In the genomic region with DNA sequence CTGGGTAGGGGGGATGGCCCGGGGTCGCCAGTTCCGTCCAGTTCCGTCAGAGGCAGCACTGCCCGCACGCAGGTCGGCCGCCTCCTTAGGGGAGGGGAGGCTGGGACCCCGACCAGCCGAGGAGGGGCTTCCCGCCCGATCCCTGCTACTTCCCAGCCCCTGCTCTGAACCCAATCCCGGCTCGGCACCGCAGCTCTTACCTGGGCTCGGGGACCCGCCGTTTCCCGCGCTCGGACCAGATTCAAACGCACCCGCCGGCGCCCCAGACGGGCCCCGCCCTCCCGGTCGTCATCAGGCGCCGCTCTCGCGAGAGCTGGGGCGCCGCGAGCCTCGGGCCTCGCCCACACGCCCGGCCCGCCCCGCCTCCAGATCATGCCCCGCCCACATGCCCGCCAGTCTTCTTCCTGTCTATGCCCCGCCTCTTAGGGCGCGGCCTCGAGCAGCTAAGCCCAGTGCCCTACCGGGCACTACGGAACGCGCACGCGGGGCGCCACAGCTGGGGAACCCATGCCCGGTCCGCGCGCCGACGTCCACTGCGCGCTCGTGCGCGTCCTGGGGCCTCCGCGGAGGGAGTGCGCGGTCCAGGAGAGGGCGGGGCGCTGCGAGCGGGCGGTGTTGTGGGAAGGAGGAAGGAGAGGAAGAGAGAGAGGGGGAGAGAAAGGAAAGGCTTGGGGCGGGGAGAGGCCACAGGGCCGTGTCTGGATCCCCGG, we compare ENCODE assay signal across 9 cellular contexts. TPM values are rescaled to one million over a fixed set of nuclear protein-coding genes. Genes with fewer than 3 reads are reported as not detected.
DNase-seq lines count a peak whose midpoint lies in the region; ATAC-seq, FAIRE-seq and TF ChIP-seq lines count a peak whose summit lies in the region.
"Had no signal": no experiment of that assay in that cellular context is flagged by ENCODE, and none has a peak within 500 bp of the region (broad histone marks: within the 10 kb centered on the region; RNA-seq: fewer than 3 reads in every experiment).

A gene with protein sequence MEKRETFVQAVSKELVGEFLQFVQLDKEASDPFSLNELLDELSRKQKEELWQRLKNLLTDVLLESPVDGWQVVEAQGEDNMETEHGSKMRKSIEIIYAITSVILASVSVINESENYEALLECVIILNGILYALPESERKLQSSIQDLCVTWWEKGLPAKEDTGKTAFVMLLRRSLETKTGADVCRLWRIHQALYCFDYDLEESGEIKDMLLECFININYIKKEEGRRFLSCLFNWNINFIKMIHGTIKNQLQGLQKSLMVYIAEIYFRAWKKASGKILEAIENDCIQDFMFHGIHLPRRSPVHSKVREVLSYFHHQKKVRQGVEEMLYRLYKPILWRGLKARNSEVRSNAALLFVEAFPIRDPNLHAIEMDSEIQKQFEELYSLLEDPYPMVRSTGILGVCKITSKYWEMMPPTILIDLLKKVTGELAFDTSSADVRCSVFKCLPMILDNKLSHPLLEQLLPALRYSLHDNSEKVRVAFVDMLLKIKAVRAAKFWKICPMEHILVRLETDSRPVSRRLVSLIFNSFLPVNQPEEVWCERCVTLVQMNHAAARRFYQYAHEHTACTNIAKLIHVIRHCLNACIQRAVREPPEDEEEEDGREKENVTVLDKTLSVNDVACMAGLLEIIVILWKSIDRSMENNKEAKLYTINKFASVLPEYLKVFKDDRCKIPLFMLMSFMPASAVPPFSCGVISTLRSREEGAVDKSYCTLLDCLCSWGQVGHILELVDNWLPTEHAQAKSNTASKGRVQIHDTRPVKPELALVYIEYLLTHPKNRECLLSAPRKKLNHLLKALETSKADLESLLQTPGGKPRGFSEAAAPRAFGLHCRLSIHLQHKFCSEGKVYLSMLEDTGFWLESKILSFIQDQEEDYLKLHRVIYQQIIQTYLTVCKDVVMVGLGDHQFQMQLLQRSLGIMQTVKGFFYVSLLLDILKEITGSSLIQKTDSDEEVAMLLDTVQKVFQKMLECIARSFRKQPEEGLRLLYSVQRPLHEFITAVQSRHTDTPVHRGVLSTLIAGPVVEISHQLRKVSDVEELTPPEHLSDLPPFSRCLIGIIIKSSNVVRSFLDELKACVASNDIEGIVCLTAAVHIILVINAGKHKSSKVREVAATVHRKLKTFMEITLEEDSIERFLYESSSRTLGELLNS (minus strand): TSS at position 281 of the 710 bp plus-strand sequence. CDS start 2,905 bp downstream, outside the sequence.

- ATAC-seq in GM19035 (IDR thresholded peaks at IDR 0.05; ENCODE audit: unreplicated experiment) (peak; percentile 95), HG03354 (IDR thresholded peaks at IDR 0.05; ENCODE audit: poor library complexity, severe bottlenecking, unreplicated experiment) (peak; percentile 97)

- H3K27ac ChIP-seq in kidney (ENCODE audit: low read depth in 2 of 2, low read length in 2 of 2), result peak within 1 kb of the TSS; percentile 86

- DNase-seq in AG20443 (ENCODE audit: low spot score) (peak; percentile 99), NCI-H446 treated with DMSO at 0.1 percent for 48 hours (lab: John Stamatoyannopoulos, UW) (peak; percentile 91), cerebellar nuclear complex (lab: John Stamatoyannopoulos, UW) (peak; percentile 66 to 71), kidney (peak; percentile 100)
- DNase-seq in activated CD4-positive, CD25-positive, alpha-beta regulatory T cell treated with anti-CD3 and anti-CD28 coated beads, Interleukin-2, amount 50 U/mL, for 72 hours, result peak; percentile 98
- peak; percentile 98 for DNase-seq in stimulated activated CD4-positive, alpha-beta T cell treated with anti-CD3 and anti-CD28 coated beads, Interleukin-15, amount 100 ng/mL, for 24 hours

- H3K4me1 ChIP-seq in kidney (ENCODE audit: control insufficient read depth in 1 of 2, insufficient read depth in 1 of 2, low read depth in 1 of 2, low read length in 2 of 2), result peaks cover 3 to 6% of the 10 kb centered on the region in 2 donors

- H3K9me3 ChIP-seq in kidney (ENCODE audit: control insufficient read depth in 1 of 2, low read length in 2 of 2), result peaks cover 0 to 5% of the 10 kb centered on the region in 2 donors

- peak within 1 kb of the TSS; percentile 57 to 83 for H3K4me3 ChIP-seq in kidney (ENCODE audit: low read length in 2 of 2)

- no peak for FAIRE-seq in kidney (lab: Jason Lieb, UNC)
- FAIRE-seq: islet of Langerhans had no signal

- intact Hi-C loops in kidney (cut with DNase I), result no loop called here

- peak; percentile 27 for TF ChIP-seq CTCF in kidney (IDR thresholded peaks at IDR 0.05; ENCODE audit: borderline replicate concordance, extremely low read depth, insufficient read depth)

- no peaks in the 10 kb centered on the region for H3K36me3 ChIP-seq in kidney (ENCODE audit: control insufficient read depth in 1 of 2, insufficient read depth in 2 of 2, low read length in 2 of 2)

- peak within 1 kb of the TSS; percentile 49 to 73 for H3K9ac ChIP-seq in kidney (ENCODE audit: low read length in 2 of 2)

RNA-seq across cellular contexts. Expression of the gene that starts here (rescaled TPM):
- 6.3 TPM for total RNA-seq in kidney
- 1.3 TPM for polyA plus RNA-seq in kidney (ENCODE audit: insufficient read depth, low read depth, low replicate concordance)

Comparison
In these comparisons a context has a peak if more than half of its experiments do, and no peak if none do; other contexts are left out.
1. Peak in every context shown above with its lines: DNase-seq, ATAC-seq, H3K4me3 ChIP-seq and H3K27ac ChIP-seq.